Comparison of ENCODE assay signal across 8 cellular contexts in the genomic region with DNA sequence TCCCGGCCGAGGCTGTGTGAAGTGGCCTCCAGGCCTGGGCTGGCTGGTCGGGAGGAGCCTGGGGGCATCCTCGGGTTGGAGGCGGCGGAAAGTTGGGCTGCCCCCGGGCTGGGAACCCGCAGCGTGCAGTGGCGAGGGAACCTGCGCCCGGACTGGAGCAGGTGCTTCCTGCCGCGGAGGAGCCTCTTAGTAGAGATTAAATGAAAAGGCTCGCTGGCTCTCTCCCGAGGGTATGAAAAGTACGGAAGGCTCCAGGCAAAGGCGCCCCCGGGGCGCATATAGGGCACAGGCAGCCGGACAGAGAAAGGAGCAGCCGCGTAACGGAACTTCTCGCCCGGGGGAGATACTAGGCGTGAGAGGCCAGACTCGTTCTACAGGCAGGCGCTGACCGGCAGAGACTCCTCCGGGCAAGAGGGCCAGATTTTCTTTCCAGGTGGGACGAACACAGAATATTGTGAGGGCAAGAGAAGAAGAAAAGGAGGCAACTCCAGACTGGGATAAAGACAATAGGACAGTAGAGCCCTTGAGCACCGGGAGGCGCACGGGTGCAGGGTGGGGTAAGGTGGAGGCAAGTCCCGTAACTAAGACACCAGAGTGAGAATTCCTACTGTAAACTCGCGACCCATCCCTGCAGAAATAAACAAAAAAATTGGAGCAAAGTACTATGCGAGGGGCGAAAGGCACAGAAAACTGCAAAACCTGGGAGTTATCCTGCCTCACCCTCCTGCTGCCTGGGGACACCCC. TPM values are rescaled to one million over a fixed set of nuclear protein-coding genes. Genes with fewer than 3 reads are reported as not detected.
DNase-seq lines count a peak whose midpoint lies in the region; ATAC-seq lines count a peak whose summit lies in the region.

No MANE protein-coding gene starts in this region.

- H3K9me3 ChIP-seq in aorta (ENCODE audit: control insufficient read depth, low read length): no peaks in the 10 kb centered on the region

- ATAC-seq in activated CD4-positive, alpha-beta T cell treated with anti-CD3 and anti-CD28 coated beads for 36 hours: no peak
- ATAC-seq in effector memory CD8-positive, alpha-beta T cell (replicated peaks): no peak
- peak; percentile 4 for ATAC-seq in aorta (ENCODE audit: low FRiP score)
- no peak for ATAC-seq in HG02973 (IDR thresholded peaks at IDR 0.05; ENCODE audit: unreplicated experiment)
- no peak for ATAC-seq in GM18498 (IDR thresholded peaks at IDR 0.05; ENCODE audit: unreplicated experiment)

- H3K27me3 Mint-ChIP-seq in activated CD4-positive, alpha-beta T cell treated with anti-CD3 and anti-CD28 coated beads for 36 hours: peaks cover 43% of the 10 kb centered on the region
- H3K27me3 Mint-ChIP-seq in effector memory CD8-positive, alpha-beta T cell: peaks cover 24 to 36% of the 10 kb centered on the region in 2 donors

- intact Hi-C loops in activated CD4-positive, alpha-beta T cell treated with anti-CD3 and anti-CD28 coated beads for 36 hours (cut with DNase I, micrococcal nuclease): no loop called here
- intact Hi-C loops in aorta (cut with DNase I): loop anchor here in 1 of 2 donors (2.0 kb wide), 1 partner anchor 171 kb away; no protein-coding TSS in a partner anchor

- H3K27ac Mint-ChIP-seq in activated CD4-positive, alpha-beta T cell treated with anti-CD3 and anti-CD28 coated beads for 36 hours: no peak overlapping the region
- no peak overlapping the region for H3K27ac Mint-ChIP-seq in effector memory CD8-positive, alpha-beta T cell

- peak; percentile 6 for DNase-seq in activated CD4-positive, alpha-beta T cell treated with anti-CD3 and anti-CD28 coated beads for 36 hours
- DNase-seq in activated CD4-positive, alpha-beta T cell treated with anti-CD3 and anti-CD28 coated beads, Interleukin-2, amount 50 U/mL, for 4 hours: no peak
- DNase-seq in NCI-H748 treated with DMSO at 0.1 percent for 48 hours (lab: John Stamatoyannopoulos, UW) (peak; percentile 40), midbrain (lab: John Stamatoyannopoulos, UW) (peak; percentile 56), aorta (no peak)
- DNase-seq in effector memory CD8-positive, alpha-beta T cell: no peak

- H3K4me3 ChIP-seq in aorta (ENCODE audit: low read length in 2 of 2): peak overlapping the region; percentile 64 to 81

- POLR2A ChIA-PET in activated CD4-positive, alpha-beta T cell treated with anti-CD3 and anti-CD28 coated beads for 36 hours (lab: Charles Lee): no interaction called here

- H3K27me3 ChIP-seq in aorta (ENCODE audit: control insufficient read depth in 1 of 2, insufficient read depth in 2 of 2, low read length in 1 of 2): no peaks in the 10 kb centered on the region

- H3K9me3 Mint-ChIP-seq in activated CD4-positive, alpha-beta T cell treated with anti-CD3 and anti-CD28 coated beads for 36 hours (ENCODE audit: low read depth): no peaks in the 10 kb centered on the region
- peaks cover 0 to 5% of the 10 kb centered on the region in 2 donors for H3K9me3 Mint-ChIP-seq in effector memory CD8-positive, alpha-beta T cell

- peak overlapping the region in 1 of 2 donors; percentile 39 for H3K27ac ChIP-seq in aorta (ENCODE audit: low read depth in 1 of 2, low read length in 2 of 2)

- peaks cover 16% of the 10 kb centered on the region for H3K4me1 Mint-ChIP-seq in activated CD4-positive, alpha-beta T cell treated with anti-CD3 and anti-CD28 coated beads for 36 hours
- peaks cover 0 to 5% of the 10 kb centered on the region in 2 donors for H3K4me1 Mint-ChIP-seq in effector memory CD8-positive, alpha-beta T cell (ENCODE audit: low read depth in 2 of 2)

- 0 to 1% methylated on average over 40 of the region's 40 CpGs for WGBS in aorta, 2 donors

- H3K36me3 ChIP-seq in aorta (ENCODE audit: control insufficient read depth in 1 of 2, insufficient read depth in 2 of 2, low read length in 1 of 2): no peaks in the 10 kb centered on the region

- CTCF ChIA-PET in activated CD4-positive, alpha-beta T cell treated with anti-CD3 and anti-CD28 coated beads for 36 hours (lab: Charles Lee): no interaction called here

- peaks cover 10% of the 10 kb centered on the region for H3K36me3 Mint-ChIP-seq in activated CD4-positive, alpha-beta T cell treated with anti-CD3 and anti-CD28 coated beads for 36 hours (ENCODE audit: low read depth)
- H3K36me3 Mint-ChIP-seq in effector memory CD8-positive, alpha-beta T cell (ENCODE audit: insufficient read depth): peaks cover 4% of the 10 kb centered on the region

- no peaks in the 10 kb centered on the region for H3K4me1 ChIP-seq in aorta (ENCODE audit: control insufficient read depth in 1 of 2, insufficient read depth in 2 of 2, low read length in 2 of 2)

- H3K4me3 Mint-ChIP-seq in activated CD4-positive, alpha-beta T cell treated with anti-CD3 and anti-CD28 coated beads for 36 hours: peak overlapping the region; percentile 56
- peak overlapping the region; percentile 74 to 75 for H3K4me3 Mint-ChIP-seq in effector memory CD8-positive, alpha-beta T cell

RNA-seq across cellular contexts. Expression of a gene that starts 0.8 kb away (rescaled TPM):
- total RNA-seq in activated CD4-positive, alpha-beta T cell treated with anti-CD3 and anti-CD28 coated beads for 36 hours: not detected
- 10 to 100 TPM in 1 of 2 donors, 1 to 10 TPM in 1; 6.9 to 10.1 TPM for total RNA-seq in aorta
- 10 to 100 TPM; 12.6 to 13.9 TPM for polyA plus RNA-seq in aorta

Comparison
In these comparisons a context has a peak if more than half of its experiments do, and no peak if none do; other contexts are left out.
1. DNase-seq: peak in activated CD4-positive, alpha-beta T cell treated with anti-CD3 and anti-CD28 coated beads for 36 hours (single experiment), NCI-H748 treated with DMSO at 0.1 percent for 48 hours (single experiment) and midbrain (single experiment); none in activated CD4-positive, alpha-beta T cell treated with anti-CD3 and anti-CD28 coated beads, Interleukin-2, amount 50 U/mL, for 4 hours (0 of 2), effector memory CD8-positive, alpha-beta T cell (0 of 3) and aorta (0 of 2).
2. RNA of a gene that starts 0.8 kb away (total RNA-seq): 6.9 to 10.1 TPM in aorta; not detected in activated CD4-positive, alpha-beta T cell treated with anti-CD3 and anti-CD28 coated beads for 36 hours; every median in the first group is over 4 times any median in the second.